8 cellular contexts compared by ENCODE assay signal in genomic region chr14:93183596-93184317, GRCh38. TPM values are rescaled to one million over a fixed set of nuclear protein-coding genes. Genes with fewer than 3 reads are reported as not detected.
A peak's percentile ranks its signal among the peaks of the same experiment; 100 is the strongest.
DNase-seq lines count a peak whose midpoint lies in the region; ATAC-seq, FAIRE-seq and TF ChIP-seq lines count a peak whose summit lies in the region.

No MANE protein-coding gene starts in this region.

- no peak for DNase-seq in GM12865 (ENCODE audit: low read depth)
- DNase-seq in SJSA1 (ENCODE audit: low read depth in 1 of 2, low spot score in 2 of 2): no peak
- no peak for DNase-seq in fibroblast of pulmonary artery (ENCODE audit: low read depth)
- no peak for DNase-seq in gastrocnemius medialis
- no peak for DNase-seq in stimulated activated CD4-positive, alpha-beta T cell treated with anti-CD3 and anti-CD28 coated beads, Interleukin-4, amount 100 ng/mL, for 1 hour
- DNase-seq in NCI-H2196 (lab: John Stamatoyannopoulos, UW; ENCODE audit: unreplicated experiment): no peak
- no peak for DNase-seq in H54 (ENCODE audit: insufficient read length, low spot score)

- no peaks in the 10 kb centered on the region for H3K27me3 ChIP-seq in SJSA1 (replicated peaks)
- H3K27me3 ChIP-seq in gastrocnemius medialis: no peaks in the 10 kb centered on the region

- H3K4me1 ChIP-seq in SJSA1 (replicated peaks): peaks cover 11% of the 10 kb centered on the region; the same call in 1 of the 2 replicates
- peaks cover 21 to 28% of the 10 kb centered on the region in 2 donors for H3K4me1 ChIP-seq in gastrocnemius medialis

- no peak overlapping the region for H3K27ac ChIP-seq in SJSA1
- peak overlapping the region; percentile 91 to 100 (median 100) for H3K27ac ChIP-seq in gastrocnemius medialis

- TF ChIP-seq POLR2A in gastrocnemius medialis (IDR thresholded peaks at IDR 0.05) (no peak), H54 (IDR thresholded peaks at IDR 0.05; ENCODE audit: low read depth, low read length) (no peak)

- H3K9me3 ChIP-seq in SJSA1 (replicated peaks) (no peaks in the 10 kb centered on the region), gastrocnemius medialis (no peaks in the 10 kb centered on the region)

- H3K36me3 ChIP-seq in SJSA1 (peaks cover 24% of the 10 kb centered on the region), gastrocnemius medialis (peaks cover 0 to 40% of the 10 kb centered on the region in 2 donors)

- intact Hi-C loops in gastrocnemius medialis (cut with DNase I; ENCODE audit: low total_unique reads): loop anchor here (1.0 to 10.0 kb wide), 6 partner anchors 24 to 439 kb away; partner anchors contain the start of genes BTBD7, GOLGA5, GON7 and ITPK1

- FAIRE-seq in H54 (lab: Jason Lieb, UNC): no peak

- in situ Hi-C loops in gastrocnemius medialis (cut with MboI; ENCODE audit: low sequenced_read_pairs in 4 of 4): no loop called here

- no peak for ATAC-seq in gastrocnemius medialis
- ATAC-seq in HG03095 (IDR thresholded peaks at IDR 0.05; ENCODE audit: unreplicated experiment): no peak

- no peak for TF ChIP-seq CTCF in GM12865 (IDR thresholded peaks at IDR 0.05; ENCODE audit: insufficient read depth, low read depth, low read length, missing control alignments)
- no peak for TF ChIP-seq CTCF in fibroblast of pulmonary artery (IDR thresholded peaks at IDR 0.05; ENCODE audit: low read length, missing control alignments)
- TF ChIP-seq CTCF in gastrocnemius medialis (IDR thresholded peaks at IDR 0.05 in 4 of 5, conservative IDR thresholded peaks at IDR 0.05 in 1 of 5): no peak

- H3K4me3 ChIP-seq in GM12865 (ENCODE audit: low read depth, low read length): peak overlapping the region; percentile 96
- H3K4me3 ChIP-seq in SJSA1: peak overlapping the region; percentile 73
- H3K4me3 ChIP-seq in fibroblast of pulmonary artery (replicated peaks; ENCODE audit: low read depth, low read length): peak overlapping the region; percentile 93
- peak overlapping the region; percentile 72 to 92 (median 74) for H3K4me3 ChIP-seq in gastrocnemius medialis

RNA-seq across cellular contexts. Expression of gene MOAP1, which starts 0.9 kb away (rescaled TPM):
- total RNA-seq in SJSA1 (2014; rRNA removed; shearing (Covaris generic)): 10.0 and 10.6 TPM in 2 replicates
- total RNA-seq in gastrocnemius medialis: 10 to 100 TPM; 31.1 to 41.9 (median 32.2) TPM

RNA-seq across cellular contexts. Expression of gene LYSET, which starts 1.4 kb away (rescaled TPM):
- total RNA-seq in SJSA1 (2014; rRNA removed; shearing (Covaris generic)): 7.8 and 10.9 TPM in 2 replicates
- total RNA-seq in gastrocnemius medialis: 10 to 100 TPM in 3 of 4 donors, 1 to 10 TPM in 1; 9.7 to 16.0 (median 14.0) TPM

RNA-seq across cellular contexts. Expression of gene GON7, which starts 23.1 kb away (rescaled TPM):
- total RNA-seq in SJSA1 (2014; rRNA removed; shearing (Covaris generic)): 16.9 and 18.3 TPM in 2 replicates
- 10 to 100 TPM in 2 of 4 donors, 1 to 10 TPM in 2; 8.3 to 17.9 (median 11.1) TPM for total RNA-seq in gastrocnemius medialis

RNA-seq across cellular contexts. Expression of gene UBR7, which starts 23.3 kb away (rescaled TPM):
- 47.7 and 64.1 TPM in 2 replicates for total RNA-seq in SJSA1 (2014; rRNA removed; shearing (Covaris generic))
- total RNA-seq in gastrocnemius medialis: 10 to 100 TPM; 14.8 to 36.4 (median 27.4) TPM
